In genomic region chr2:195536863-195537262, GRCh38 we compare ENCODE assay signal across 16 cellular contexts.
DNase-seq lines count a peak whose midpoint lies in the region; ATAC-seq and TF ChIP-seq lines count a peak whose summit lies in the region.
"Had no signal": no experiment of that assay in that cellular context is flagged by ENCODE, and none has a peak within 500 bp of the region (broad histone marks: within the 10 kb centered on the region; RNA-seq: fewer than 3 reads in every experiment).

No MANE protein-coding gene starts in this region.

- no peak for DNase-seq in activated naive CD4-positive, alpha-beta T cell treated with Interleukin-2 at 50 U/mL for 16 hours
- DNase-seq in T-cell (no peak), erythroblast (lab: John Stamatoyannopoulos, UW) (peak; percentile 46 to 61), heart right ventricle (no peak), SHP77 treated with DMSO at 0.1 percent for 48 hours (lab: John Stamatoyannopoulos, UW) (no peak), NCI-H1092 treated with DMSO at 0.1 percent for 48 hours (lab: John Stamatoyannopoulos, UW) (no peak)
- DNase-seq: DMS153, H7, mesendoderm, NCI-H2081 treated with DMSO at 0.1 percent for 48 hours, NCI-H774, ovary had no signal

- no peaks in the 10 kb centered on the region for H3K27me3 Mint-ChIP-seq in activated naive CD4-positive, alpha-beta T cell treated with anti-CD3 and anti-CD28 coated beads, Interleukin-2, amount 50 U/mL, for 24 hours
- H3K27me3 Mint-ChIP-seq in T-cell = no peaks in the 10 kb centered on the region

- intact Hi-C loops in heart right ventricle (cut with DNase I) = no loop called here

- H3K36me3 ChIP-seq in heart right ventricle = no peaks in the 10 kb centered on the region
- H3K36me3 ChIP-seq: adrenal gland, ovary had no signal

- peaks cover 89% of the 10 kb centered on the region for H3K4me1 Mint-ChIP-seq in activated naive CD4-positive, alpha-beta T cell treated with anti-CD3 and anti-CD28 coated beads, Interleukin-2, amount 50 U/mL, for 24 hours
- peaks cover 79 to 88% (median 88%) of the 10 kb centered on the region in 3 donors for H3K4me1 Mint-ChIP-seq in T-cell

- no peak overlapping the region for H3K4me3 ChIP-seq in heart right ventricle
- H3K4me3 ChIP-seq: adrenal gland, ovary, skin epidermis had no signal

- peaks cover 0 to 60% (median 9%) of the 10 kb centered on the region in 9 donors for H3K4me1 ChIP-seq in heart right ventricle

- H3K4me3 Mint-ChIP-seq in activated naive CD4-positive, alpha-beta T cell treated with anti-CD3 and anti-CD28 coated beads, Interleukin-2, amount 50 U/mL, for 24 hours = peak overlapping the region; percentile 50
- H3K4me3 Mint-ChIP-seq in T-cell = peak overlapping the region; percentile 23 to 84 (median 59)

- peak overlapping the region; percentile 96 for H3K27ac Mint-ChIP-seq in activated naive CD4-positive, alpha-beta T cell treated with anti-CD3 and anti-CD28 coated beads, Interleukin-2, amount 50 U/mL, for 24 hours
- peak overlapping the region; percentile 100 for H3K27ac Mint-ChIP-seq in T-cell

- peaks cover 12% of the 10 kb centered on the region for H3K36me3 Mint-ChIP-seq in activated naive CD4-positive, alpha-beta T cell treated with anti-CD3 and anti-CD28 coated beads, Interleukin-2, amount 50 U/mL, for 24 hours
- peaks cover 4% of the 10 kb centered on the region for H3K36me3 Mint-ChIP-seq in T-cell

- no peak for TF ChIP-seq CTCF in heart right ventricle (IDR thresholded peaks at IDR 0.05)

- H3K27ac ChIP-seq in heart right ventricle = peak overlapping the region in 1 of 10 donors; percentile 66
- H3K27ac ChIP-seq: ovary had no signal

- no peak for ATAC-seq in T-cell (replicated peaks in 1 of 4)
- no peak for ATAC-seq in GM21619 (IDR thresholded peaks at IDR 0.05; ENCODE audit: unreplicated experiment)
- no peak for ATAC-seq in heart right ventricle

- no peaks in the 10 kb centered on the region for H3K27me3 ChIP-seq in heart right ventricle
- H3K27me3 ChIP-seq: adrenal gland, ovary had no signal

- no peak for TF ChIP-seq POLR2A in erythroblast (IDR thresholded peaks at IDR 0.05; ENCODE audit: low read length)

- CTCF ChIA-PET in T-cell (lab: Charles Lee) = interaction anchor here (0.6 to 2.0 kb wide), 6 partner anchors 24 to 123 kb away, joined by 3 to 15 read pairs (median 4); partner anchors contain the start of gene SLC39A10 (in 1 of the 2)

- peaks cover 14% of the 10 kb centered on the region for H3K9me3 Mint-ChIP-seq in activated naive CD4-positive, alpha-beta T cell treated with anti-CD3 and anti-CD28 coated beads, Interleukin-2, amount 50 U/mL, for 24 hours
- H3K9me3 Mint-ChIP-seq in T-cell = peaks cover 0 to 11% (median 4%) of the 10 kb centered on the region in 3 donors

- 69 to 73% methylated on average over 2 of the region's 2 CpGs for WGBS in heart right ventricle, 2 donors

- no peaks in the 10 kb centered on the region for H3K9me3 ChIP-seq in heart right ventricle
- H3K9me3 ChIP-seq: adrenal gland, ovary had no signal

- POLR2A ChIA-PET in T-cell (lab: Charles Lee) = interaction anchor here in 1 of 2 donors (0.6 to 4.9 kb wide), 2 partner anchors 68 to 121 kb away, joined by 3 to 37 read pairs; partner anchors contain the start of gene SLC39A10

Comparison
In these comparisons a context has a peak if more than half of its experiments do, and no peak if none do; other contexts are left out.
1. DNase-seq: peak in erythroblast (2 of 2); none in activated naive CD4-positive, alpha-beta T cell treated with Interleukin-2 at 50 U/mL for 16 hours (single experiment), T-cell (0 of 34), heart right ventricle (0 of 2), SHP77 treated with DMSO at 0.1 percent for 48 hours (single experiment) and NCI-H1092 treated with DMSO at 0.1 percent for 48 hours (single experiment).